In genomic region chr15:36370735-36371115, GRCh38 we compare ENCODE assay signal across 14 cellular contexts.
DNase-seq lines count a peak whose midpoint lies in the region; ATAC-seq, FAIRE-seq and TF ChIP-seq lines count a peak whose summit lies in the region.
"Had no signal": no experiment of that assay in that cellular context is flagged by ENCODE, and none has a peak within 500 bp of the region (broad histone marks: within the 10 kb centered on the region; RNA-seq: fewer than 3 reads in every experiment).

No MANE protein-coding gene starts in this region.

- H3K9me3 ChIP-seq in endothelial cell of umbilical vein (replicated peaks; ENCODE audit: control insufficient read depth, insufficient read depth, low read length) (no peaks in the 10 kb centered on the region), SJCRH30 (replicated peaks) (no peaks in the 10 kb centered on the region)
- H3K9me3 ChIP-seq: adrenal gland, sigmoid colon had no signal

- no peaks in the 10 kb centered on the region for H3K27me3 ChIP-seq in endothelial cell of umbilical vein (ENCODE audit: control insufficient read depth in 2 of 2, insufficient read depth in 2 of 2, low read length in 2 of 2)
- no peaks in the 10 kb centered on the region for H3K27me3 ChIP-seq in SJCRH30
- H3K27me3 ChIP-seq: adrenal gland, sigmoid colon had no signal

- H3K27ac ChIP-seq in endothelial cell of umbilical vein (ENCODE audit: insufficient read depth, low read depth, low read length) (peak overlapping the region; percentile 64), SJCRH30 (no peak overlapping the region)
- H3K27ac ChIP-seq: adrenal gland, sigmoid colon, SK-N-MC had no signal

- H3K27me3 Mint-ChIP-seq in osteocyte (ENCODE audit: unreplicated experiment): no peaks in the 10 kb centered on the region

- CTCF ChIA-PET in endothelial cell of umbilical vein (lab: Charles Lee): interaction anchor here (1.9 kb wide), 1 partner anchor 13 kb away, joined by 5 read pairs; no protein-coding TSS in a partner anchor

- ATAC-seq in HG02884 (IDR thresholded peaks at IDR 0.05; ENCODE audit: unreplicated experiment): no peak
- no peak for ATAC-seq in HG02588 (IDR thresholded peaks at IDR 0.05; ENCODE audit: unreplicated experiment)

- H3K27ac Mint-ChIP-seq in osteocyte (ENCODE audit: unreplicated experiment): peak overlapping the region; percentile 43

- no peak overlapping the region for H3K4me3 Mint-ChIP-seq in osteocyte (ENCODE audit: unreplicated experiment)

- H3K36me3 Mint-ChIP-seq in osteocyte (ENCODE audit: unreplicated experiment): no peaks in the 10 kb centered on the region

- no peak for TF ChIP-seq POLR2A in endothelial cell of umbilical vein (IDR thresholded peaks at IDR 0.05; ENCODE audit: low read depth, low read length)

- no TSS peak for BruUV-seq in endothelial cell of umbilical vein (replicated peaks; lab: Mats Ljungman, UMichigan)

- no peaks in the 10 kb centered on the region for H3K79me2 ChIP-seq in endothelial cell of umbilical vein (ENCODE audit: control insufficient read depth, insufficient read depth, low read length)

- peaks cover 5% of the 10 kb centered on the region for H3K9me3 Mint-ChIP-seq in osteocyte (ENCODE audit: unreplicated experiment)

- dilution Hi-C loops in endothelial cell of umbilical vein (cut with MboI; ENCODE audit: extremely low pct_ligation_motif_present, low sequenced_read_pairs): no loop called here

- TF ChIP-seq CTCF in endothelial cell of umbilical vein (IDR thresholded peaks at IDR 0.05; ENCODE audit: extremely low read depth in 1 of 2, insufficient read depth in 1 of 2, low read depth in 1 of 2, low read length in 2 of 2) (no peak), osteocyte (IDR thresholded peaks at IDR 0.05) (no peak)

- H3K4me2 ChIP-seq in endothelial cell of umbilical vein (ENCODE audit: insufficient read depth, low read length): peak overlapping the region; percentile 34

- no peaks in the 10 kb centered on the region for H4K20me1 ChIP-seq in endothelial cell of umbilical vein (replicated peaks; ENCODE audit: control insufficient read depth, extremely low read depth, insufficient read depth, low read length)

- H3K4me1 ChIP-seq in endothelial cell of umbilical vein (ENCODE audit: control insufficient read depth, extremely low read depth, insufficient read depth, low read length) (peaks cover 28% of the 10 kb centered on the region), SJCRH30 (no peaks in the 10 kb centered on the region)
- H3K4me1 ChIP-seq: sigmoid colon had no signal

- peaks cover 29% of the 10 kb centered on the region for H3K4me1 Mint-ChIP-seq in osteocyte (ENCODE audit: unreplicated experiment)

- intact Hi-C loops in endothelial cell of umbilical vein (cut with micrococcal nuclease): loop anchor here (2.0 kb wide), 2 partner anchors 58 to 364 kb away; no protein-coding TSS in a partner anchor

- DNase-seq in EL: peak; percentile 88
- DNase-seq in NCI-H69 (lab: John Stamatoyannopoulos, UW): peak; percentile 79
- DNase-seq in endothelial cell of umbilical vein (ENCODE audit: low read depth, low spot score): peak; percentile 57
- DNase-seq in osteocyte (ENCODE audit: extremely low spot score, unreplicated experiment): no peak
- DNase-seq in activated CD4-positive, alpha-beta T cell treated with anti-CD3 and anti-CD28 coated beads for 4 hours: no peak
- DNase-seq in SJCRH30: no peak
- DNase-seq: adrenal gland; effector memory CD4-positive, alpha-beta T cell; NCI-H1694; NCI-H82; sigmoid colon had no signal

- POLR2A ChIA-PET in endothelial cell of umbilical vein (lab: Charles Lee): no interaction called here

- no peak overlapping the region for H3K4me3 ChIP-seq in endothelial cell of umbilical vein (replicated peaks in 1 of 3; ENCODE audit: insufficient read depth in 1 of 3, low read depth in 1 of 3, low read length in 3 of 3)
- H3K4me3 ChIP-seq in SJCRH30: no peak overlapping the region
- H3K4me3 ChIP-seq: adrenal gland, sigmoid colon, SK-N-MC had no signal

- H3K36me3 ChIP-seq in endothelial cell of umbilical vein (ENCODE audit: control insufficient read depth in 2 of 2, extremely low read depth in 1 of 2, insufficient read depth in 2 of 2, low read length in 2 of 2) (no peaks in the 10 kb centered on the region), SJCRH30 (no peaks in the 10 kb centered on the region)
- H3K36me3 ChIP-seq: adrenal gland, sigmoid colon had no signal

- no peak overlapping the region for H2AFZ ChIP-seq in endothelial cell of umbilical vein (ENCODE audit: low read depth, low read length)

- no peak overlapping the region for H3K9ac ChIP-seq in endothelial cell of umbilical vein (replicated peaks; ENCODE audit: extremely low read depth, insufficient read depth, low read length)

- FAIRE-seq in endothelial cell of umbilical vein (lab: Jason Lieb, UNC): peak; percentile 76

- no peaks in the 10 kb centered on the region for H3K9me1 ChIP-seq in endothelial cell of umbilical vein (replicated peaks; ENCODE audit: control insufficient read depth, extremely low read depth, insufficient read depth, low read length)

TF ChIP-seq in endothelial cell of umbilical vein, 7 proteins besides CTCF, POLR2A, EP300 and RAD21:
- peak; percentile 82 for TF ChIP-seq GATA2 (IDR thresholded peaks at IDR 0.05; ENCODE audit: insufficient read depth, insufficient read length, low read depth, low read length)
- peak; percentile 88 for TF ChIP-seq FOS (IDR thresholded peaks at IDR 0.05; ENCODE audit: borderline replicate concordance, insufficient read depth, low read length)
- no peak for TF ChIP-seq MYC (IDR thresholded peaks at IDR 0.05; ENCODE audit: low read depth, low read length)
- no peak for TF ChIP-seq EZH2 (IDR thresholded peaks at IDR 0.05; ENCODE audit: borderline replicate concordance, low read depth, low read length, severe bottlenecking)
- peak; percentile 63 for TF ChIP-seq JUN (IDR thresholded peaks at IDR 0.05; ENCODE audit: borderline replicate concordance, insufficient read depth, insufficient read length, low read depth)
- TF ChIP-seq, protein P1, sequence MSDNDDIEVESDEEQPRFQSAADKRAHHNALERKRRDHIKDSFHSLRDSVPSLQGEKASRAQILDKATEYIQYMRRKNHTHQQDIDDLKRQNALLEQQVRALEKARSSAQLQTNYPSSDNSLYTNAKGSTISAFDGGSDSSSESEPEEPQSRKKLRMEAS (IDR thresholded peaks at IDR 0.05; ENCODE audit: insufficient read depth, insufficient read length): no peak
- no peak for TF ChIP-seq POLR2AphosphoS5 (IDR thresholded peaks at IDR 0.05; ENCODE audit: insufficient read depth, low read depth, low read length)

Comparison
In these comparisons a context has a peak if more than half of its experiments do, and no peak if none do; other contexts are left out.
1. DNase-seq: peak in EL (single experiment), NCI-H69 (single experiment) and endothelial cell of umbilical vein (single experiment); none in osteocyte (single experiment), activated CD4-positive, alpha-beta T cell treated with anti-CD3 and anti-CD28 coated beads for 4 hours (0 of 2) and SJCRH30 (0 of 2).